ENCODE assay signal across 11 cellular contexts in genomic region chr10:21092683-21093524, GRCh38.
"Had no signal": no experiment of that assay in that cellular context is flagged by ENCODE, and none has a peak within 500 bp of the region (broad histone marks: within the 10 kb centered on the region; RNA-seq: fewer than 3 reads in every experiment).

No MANE protein-coding gene starts in this region.

- DNase-seq: activated effector memory CD4-positive, alpha-beta T cell treated with Interleukin-2 at 50 U/mL for 16 hours; activated T-cell treated with anti-CD3 and anti-CD28 coated beads, Interleukin-2, amount 50 U/mL, for 1 hour; anterior cingulate cortex; gastrocnemius medialis; heart right ventricle; left ventricle myocardium superior; pancreas; small intestine; uterus had no signal

- H3K36me3 Mint-ChIP-seq: activated naive CD4-positive, alpha-beta T cell treated with anti-CD3 and anti-CD28 coated beads, Interleukin-2, amount 50 U/mL, for 72 hours had no signal

- ATAC-seq: activated naive CD4-positive, alpha-beta T cell treated with anti-CD3 and anti-CD28 coated beads, Interleukin-2, amount 50 U/mL, for 72 hours; gastrocnemius medialis; heart right ventricle; left ventricle myocardium superior had no signal

- H3K27ac Mint-ChIP-seq: activated naive CD4-positive, alpha-beta T cell treated with anti-CD3 and anti-CD28 coated beads, Interleukin-2, amount 50 U/mL, for 72 hours; neural progenitor cell had no signal

- H3K4me3 Mint-ChIP-seq: neural progenitor cell had no signal
